2 cellular contexts compared by ENCODE assay signal in genomic region chr4:77151246-77151645, GRCh38.
TF ChIP-seq lines count a peak whose summit lies in the region.

No MANE protein-coding gene starts in this region.

TF ChIP-seq in HepG2, 621 proteins besides CTCF, POLR2A, EP300 and RAD21:
- TF ChIP-seq ZEB1 (IDR thresholded peaks at IDR 0.05; ENCODE audit: insufficient replicate concordance, low read depth) (no peak), MNT (IDR thresholded peaks at IDR 0.05) (0 out of 2 replicates have a peak, but pooled peaks have one; percentile 13)

TF ChIP-seq in IMR-90, 13 proteins besides CTCF, POLR2A, EP300 and RAD21:
- no peak for TF ChIP-seq BHLHE40 (IDR thresholded peaks at IDR 0.05; ENCODE audit: low read depth, low read length)
- TF ChIP-seq USF2 (IDR thresholded peaks at IDR 0.05; ENCODE audit: low read depth, low read length): no peak
- TF ChIP-seq SMC3 (IDR thresholded peaks at IDR 0.05; ENCODE audit: low read depth, low read length): no peak
- TF ChIP-seq NFE2L2 (IDR thresholded peaks at IDR 0.05; ENCODE audit: low read depth, low read length): no peak
- no peak for TF ChIP-seq FOS (IDR thresholded peaks at IDR 0.05; ENCODE audit: low read depth, low read length)
- no peak for TF ChIP-seq CHD1 (IDR thresholded peaks at IDR 0.05; ENCODE audit: low read depth, low read length)
- no peak for TF ChIP-seq MAZ (IDR thresholded peaks at IDR 0.05; ENCODE audit: borderline replicate concordance, low read depth, low read length)
- no peak for TF ChIP-seq RCOR1 (IDR thresholded peaks at IDR 0.05; ENCODE audit: insufficient replicate concordance, low read length)
- no peak for TF ChIP-seq ELK1 (IDR thresholded peaks at IDR 0.05; ENCODE audit: borderline replicate concordance, low read depth, low read length)
- no peak for TF ChIP-seq MXI1 (IDR thresholded peaks at IDR 0.05; ENCODE audit: borderline replicate concordance, low read depth, low read length)
- TF ChIP-seq CEBPB (IDR thresholded peaks at IDR 0.05; ENCODE audit: low read depth, low read length): no peak
- no peak for TF ChIP-seq MAFK (IDR thresholded peaks at IDR 0.05; ENCODE audit: low read depth, low read length)
- TF ChIP-seq RFX5 (IDR thresholded peaks at IDR 0.05; ENCODE audit: low read depth, low read length): no peak
